15 cellular contexts compared by ENCODE assay signal in the genomic region with DNA sequence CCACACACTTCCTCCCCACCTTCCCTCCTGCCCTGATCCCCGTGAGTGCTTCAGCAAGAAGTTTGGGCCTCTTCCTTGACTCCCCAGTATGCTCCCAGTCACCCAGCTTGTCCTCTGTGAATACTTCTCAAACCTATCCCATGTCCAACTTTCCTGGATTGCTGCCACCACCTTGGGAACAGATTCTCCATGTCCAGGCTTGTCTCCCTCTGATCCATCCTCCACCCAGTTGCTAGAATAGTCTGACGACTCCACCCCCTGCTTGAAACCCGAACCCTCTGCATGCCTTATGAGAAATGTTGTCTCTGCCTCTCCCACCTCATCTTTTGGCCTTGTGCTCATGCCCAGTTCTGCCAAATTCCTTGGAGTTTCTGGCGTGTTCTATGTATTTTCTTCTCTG.
DNase-seq lines count a peak whose midpoint lies in the region; ATAC-seq and TF ChIP-seq lines count a peak whose summit lies in the region.
"Had no signal": no experiment of that assay in that cellular context is flagged by ENCODE, and none has a peak within 500 bp of the region (broad histone marks: within the 10 kb centered on the region; RNA-seq: fewer than 3 reads in every experiment).

No MANE protein-coding gene starts in this region.

- no peaks in the 10 kb centered on the region for H3K79me2 ChIP-seq in hepatocyte

- H3K4me2 ChIP-seq in hepatocyte, result no peak overlapping the region

- H3K4me1 ChIP-seq in heart right ventricle, result peaks cover 0 to 43% (median 12%) of the 10 kb centered on the region in 9 donors
- H3K4me1 ChIP-seq in hepatocyte (ENCODE audit: insufficient read depth), result peaks cover 9% of the 10 kb centered on the region

- no peaks in the 10 kb centered on the region for H3K36me3 ChIP-seq in heart right ventricle
- no peaks in the 10 kb centered on the region for H3K36me3 ChIP-seq in hepatocyte (replicated peaks; ENCODE audit: insufficient read depth, low read depth)

- H3K9me3 ChIP-seq in heart right ventricle (peaks cover 0 to 15% (median 6%) of the 10 kb centered on the region in 11 donors), hepatocyte (ENCODE audit: low read depth) (no peaks in the 10 kb centered on the region)

- 40 to 41% methylated on average over 4 of the region's 4 CpGs for WGBS in heart right ventricle, 2 donors
- 60% methylated on average over 4 of the region's 4 CpGs for WGBS in hepatocyte (ENCODE audit: low lambda C conversion rate, missing lambda C conversion rate)

- intact Hi-C loops in heart right ventricle (cut with DNase I) (no loop called here), cardiac septum (cut with DNase I) (loop anchor here (5.0 kb wide), 1 partner anchor 109 kb away; a partner anchor contains a TSS)

- H3K4me3 ChIP-seq in heart right ventricle (no peak overlapping the region), hepatocyte (no peak overlapping the region)

- ATAC-seq in heart right ventricle (peak in 5 of 8 donors; percentile 44 to 57 (median 51)), HG02840 (IDR thresholded peaks at IDR 0.05; ENCODE audit: low FRiP score, unreplicated experiment) (no peak), GM18519 (IDR thresholded peaks at IDR 0.05; ENCODE audit: low FRiP score, unreplicated experiment) (no peak)
- no peak for ATAC-seq in activated CD4-positive, CD25-positive, alpha-beta regulatory T cell treated with anti-CD3 and anti-CD28 coated beads, Interleukin-2, amount 50 U/mL, for 24 hours
- ATAC-seq: sciatic nerve had no signal

- H3K27me3 ChIP-seq in heart right ventricle, result peaks cover 0 to 5% (median 0%) of the 10 kb centered on the region in 7 donors
- no peaks in the 10 kb centered on the region for H3K27me3 ChIP-seq in hepatocyte

- DNase-seq in heart right ventricle (peak in 1 of 2 donors; percentile 18), cardiac septum (ENCODE audit: low spot score) (no peak), astrocyte of the hippocampus (ENCODE audit: low read depth, low spot score) (peak; percentile 65), hepatocyte (ENCODE audit: low spot score) (peak; percentile 18), NCI-H2081 (lab: John Stamatoyannopoulos, UW) (no peak)
- DNase-seq: ACHN; activated CD8-positive, alpha-beta memory T cell treated with anti-CD3 and anti-CD28 coated beads, Interleukin-2, amount 50 U/mL, for 4 hours; aorta; GF-D8; NCI-H1092; T-helper 9 cell had no signal

- no peaks in the 10 kb centered on the region for H3K9me2 ChIP-seq in hepatocyte (replicated peaks; ENCODE audit: insufficient read depth)

- H4K20me1 ChIP-seq in hepatocyte (ENCODE audit: insufficient read depth, poor library complexity, severe bottlenecking), result no peaks in the 10 kb centered on the region

- H2AFZ ChIP-seq in hepatocyte, result no peak overlapping the region

- peak overlapping the region in 1 of 10 donors; percentile 10 for H3K27ac ChIP-seq in heart right ventricle
- H3K27ac ChIP-seq in hepatocyte, result no peak overlapping the region

- no peak for TF ChIP-seq CTCF in heart right ventricle (IDR thresholded peaks at IDR 0.05)
- no peak for TF ChIP-seq CTCF in hepatocyte (IDR thresholded peaks at IDR 0.05; ENCODE audit: poor library complexity)

Comparison
In these comparisons a context has a peak if more than half of its experiments do, and no peak if none do; other contexts are left out.
1. ATAC-seq: peak in heart right ventricle (5 of 8); none in HG02840 (single experiment), GM18519 (single experiment) and activated CD4-positive, CD25-positive, alpha-beta regulatory T cell treated with anti-CD3 and anti-CD28 coated beads, Interleukin-2, amount 50 U/mL, for 24 hours (0 of 2).
2. DNase-seq: peak in astrocyte of the hippocampus (single experiment) and hepatocyte (single experiment); none in cardiac septum (single experiment) and NCI-H2081 (0 of 2).